Comparison of ENCODE assay signal across 4 cellular contexts in genomic region chr16:15850555-15850954, GRCh38. TPM values are rescaled to one million over a fixed set of nuclear protein-coding genes. Genes with fewer than 3 reads are reported as not detected.
"Had no signal": no experiment of that assay in that cellular context is flagged by ENCODE, and none has a peak within 500 bp of the region (broad histone marks: within the 10 kb centered on the region; RNA-seq: fewer than 3 reads in every experiment).

No MANE protein-coding gene starts in this region.

RNA-seq across cellular contexts. Expression of gene MYH11, which starts 6.3 kb away (rescaled TPM):
- total RNA-seq: HT-29, MCF 10A, PC-3, SK-MEL-5 had no signal
